9 cellular contexts compared by ENCODE assay signal in genomic region chr11:18612394-18612793, GRCh38. TPM values are rescaled to one million over a fixed set of nuclear protein-coding genes. Genes with fewer than 3 reads are reported as not detected.
"Had no signal": no experiment of that assay in that cellular context is flagged by ENCODE, and none has a peak within 500 bp of the region (broad histone marks: within the 10 kb centered on the region; RNA-seq: fewer than 3 reads in every experiment).

No MANE protein-coding gene starts in this region.

- H3K9me3 ChIP-seq: HAP-1 had no signal

- H3K27ac ChIP-seq: GM23248 had no signal

- H3K4me3 Mint-ChIP-seq: IgD-negative memory B cell had no signal

- FAIRE-seq: HTR-8/SVneo had no signal

- H3K27me3 Mint-ChIP-seq: IgD-negative memory B cell had no signal

- H2AFZ ChIP-seq: GM23248 had no signal

- DNase-seq: GM23248, GOT3, H7, Kasumi-1, KG1 had no signal

- H3K9ac ChIP-seq: GM23248 had no signal

- H3K9me3 Mint-ChIP-seq: IgD-negative memory B cell had no signal

- H3K4me3 ChIP-seq: GM23248, HAP-1 had no signal

- H3K27ac Mint-ChIP-seq: IgD-negative memory B cell had no signal

- ATAC-seq: HCT116 had no signal

RNA-seq across cellular contexts. Expression of gene MISFA, which starts 12.8 kb away (rescaled TPM):
- total RNA-seq: GM23248 had no signal
